In genomic region chr4:82528868-82529267, GRCh38 we compare ENCODE assay signal across 15 cellular contexts. TPM values are rescaled to one million over a fixed set of nuclear protein-coding genes. Genes with fewer than 3 reads are reported as not detected.
A peak's percentile ranks its signal among the peaks of the same experiment; 100 is the strongest.
DNase-seq lines count a peak whose midpoint lies in the region; ATAC-seq and TF ChIP-seq lines count a peak whose summit lies in the region.
"Had no signal": no experiment of that assay in that cellular context is flagged by ENCODE, and none has a peak within 500 bp of the region (broad histone marks: within the 10 kb centered on the region; RNA-seq: fewer than 3 reads in every experiment).

No MANE protein-coding gene starts in this region.

- H3K9ac ChIP-seq in endodermal cell (ENCODE audit: extremely low read depth, low read length, poor library complexity, severe bottlenecking), result no peak overlapping the region

- H3K9me3 Mint-ChIP-seq in endodermal cell, result no peaks in the 10 kb centered on the region
- H3K9me3 Mint-ChIP-seq in nephron progenitor cell, result peaks cover 6% of the 10 kb centered on the region

- no peaks in the 10 kb centered on the region for H3K27me3 ChIP-seq in endodermal cell (ENCODE audit: control insufficient read depth, insufficient read depth, low read length, poor library complexity, severe bottlenecking)
- no peaks in the 10 kb centered on the region for H3K27me3 ChIP-seq in PC-9 (ENCODE audit: insufficient read depth, low read depth)

- WGBS in endodermal cell (ENCODE audit: insufficient coverage in 1 of 2, insufficient read length in 1 of 2), 2 experiments, result 75 to 88% methylated on average over 3 to 4 of the region's 4 CpGs

- DNase-seq in ELF-1 (ENCODE audit: low read depth, low spot score) (peak; percentile 17), endodermal cell (no peak), sciatic nerve (ENCODE audit: low spot score) (no peak), cortex of kidney (lab: John Stamatoyannopoulos, UW) (no peak), nephron progenitor cell (no peak), PC-9 (no peak)
- DNase-seq: HCEC 1CT, KBM-7, NCI-H1105, NCI-H2081, NCI-H446 treated with DMSO at 0.1 percent for 48 hours, SHP77 treated with DMSO at 0.1 percent for 48 hours had no signal

- H3K36me3 Mint-ChIP-seq in endodermal cell (ENCODE audit: low read depth) (no peaks in the 10 kb centered on the region), nephron progenitor cell (ENCODE audit: low read depth) (peaks cover 5% of the 10 kb centered on the region)

- CTCF ChIA-PET in HEK293 (lab: Yijun Ruan, JAX), result no interaction called here
- CTCF ChIA-PET in PC-9 (lab: Charles Lee), result no interaction called here

- H3K4me1 ChIP-seq in HEK293 (ENCODE audit: control insufficient read depth, insufficient read depth, low read length) (peaks cover 3% of the 10 kb centered on the region; the same call in 1 of the 2 replicates), endodermal cell (ENCODE audit: control insufficient read depth, insufficient read depth, low read length) (peaks cover 3% of the 10 kb centered on the region), PC-9 (replicated peaks; ENCODE audit: insufficient read depth) (no peaks in the 10 kb centered on the region)

- H3F3A ChIP-seq in PC-9 (ENCODE audit: insufficient read depth, low read depth), result no peaks in the 10 kb centered on the region

- peak; percentile 32 for ATAC-seq in sciatic nerve

- no peaks in the 10 kb centered on the region for H3K9me2 ChIP-seq in PC-9 (ENCODE audit: insufficient read depth)

- no peak for TF ChIP-seq CTCF in HEK293 (tag by site-specific recombination; IDR thresholded peaks at IDR 0.05)
- TF ChIP-seq CTCF in endodermal cell (conservative IDR thresholded peaks at IDR 0.05), result peak; percentile 44
- TF ChIP-seq CTCF in nephron progenitor cell (IDR thresholded peaks at IDR 0.05), result no peak
- no peak for TF ChIP-seq CTCF in PC-9 (conservative IDR thresholded peaks at IDR 0.05)

- H3K27ac Mint-ChIP-seq in endodermal cell (no peak overlapping the region), nephron progenitor cell (no peak overlapping the region)

- H3K79me2 ChIP-seq in PC-9 (ENCODE audit: low read depth), result no peaks in the 10 kb centered on the region

- no peak overlapping the region for H3K4me3 ChIP-seq in HEK293 (ENCODE audit: low read depth, low read length)
- no peak overlapping the region for H3K4me3 ChIP-seq in endodermal cell (ENCODE audit: low read length)
- H3K4me3 ChIP-seq in PC-9, result no peak overlapping the region

- H3K9me3 ChIP-seq in HEK293 (ENCODE audit: control insufficient read depth, insufficient read depth, low read depth, low read length), result no peaks in the 10 kb centered on the region
- H3K9me3 ChIP-seq in endodermal cell (ENCODE audit: control insufficient read depth, low read length), result no peaks in the 10 kb centered on the region
- H3K9me3 ChIP-seq in PC-9 (ENCODE audit: insufficient read depth, low read depth), result no peaks in the 10 kb centered on the region

- H3K4me2 ChIP-seq in PC-9, result no peak overlapping the region

- H3K36me3 ChIP-seq in HEK293 (ENCODE audit: control insufficient read depth in 2 of 2, insufficient read depth in 1 of 2, low read length in 2 of 2) (no peaks in the 10 kb centered on the region), endodermal cell (ENCODE audit: control insufficient read depth, insufficient read depth, low read length) (peaks cover 16% of the 10 kb centered on the region), PC-9 (ENCODE audit: low read depth) (no peaks in the 10 kb centered on the region)

- H3K27ac ChIP-seq in HEK293 (ENCODE audit: extremely low read depth, low read depth, low read length) (no peak overlapping the region), endodermal cell (ENCODE audit: low read depth, low read length) (no peak overlapping the region), PC-9 (no peak overlapping the region)
- H3K27ac ChIP-seq: C4-2B had no signal

- H3K4me1 Mint-ChIP-seq in endodermal cell (peaks cover 13% of the 10 kb centered on the region), nephron progenitor cell (no peaks in the 10 kb centered on the region)

- POLR2A ChIA-PET in HEK293 (lab: Yijun Ruan, JAX) (no interaction called here), PC-9 (lab: Charles Lee; ENCODE audit: unreplicated experiment) (no interaction called here)

- no TSS peak for BruUV-seq in PC-9 (replicated peaks; lab: Mats Ljungman, UMichigan)

- H4K20me1 ChIP-seq in PC-9 (ENCODE audit: insufficient read depth), result no peaks in the 10 kb centered on the region

- no peak overlapping the region for H2AFZ ChIP-seq in PC-9

- H3K4me3 Mint-ChIP-seq in endodermal cell (no peak overlapping the region), nephron progenitor cell (no peak overlapping the region)

- intact Hi-C loops in sciatic nerve (cut with DNase I) (no loop called here), PC-9 (cut with micrococcal nuclease; ENCODE audit: unreplicated experiment) (no loop called here)

- H3K27me3 Mint-ChIP-seq in endodermal cell (ENCODE audit: insufficient read depth) (no peaks in the 10 kb centered on the region), nephron progenitor cell (ENCODE audit: low read depth, poor library complexity) (no peaks in the 10 kb centered on the region)

TF ChIP-seq in HEK293, 187 proteins besides CTCF, POLR2A, EP300 and RAD21:
- TF ChIP-seq OVOL3 (tag by site-specific recombination; IDR thresholded peaks at IDR 0.05) (no peak), ZNF341 (tag by site-specific recombination; IDR thresholded peaks at IDR 0.05; ENCODE audit: low read depth) (peak; percentile 51)

RNA-seq across cellular contexts. Expression of gene TMEM150C, which starts 32.9 kb away (rescaled TPM):
- 10 to 100 TPM; 29.3 to 32.8 TPM for total RNA-seq in endodermal cell
- 18.1 TPM for polyA plus RNA-seq in endodermal cell (2013, experiment 1 of 2)
- polyA plus RNA-seq in endodermal cell (2013, experiment 2 of 2), result 18.1 TPM
- 14.3 TPM for total RNA-seq in sciatic nerve
- 0.74 and 0.98 TPM in 2 replicates for total RNA-seq in PC-9 (2021)
- total RNA-seq: OCI-LY7 had no signal
